Comparison of ENCODE assay signal across 21 cellular contexts in genomic region chr1:41939194-41939593, GRCh38. TPM values are rescaled to one million over a fixed set of nuclear protein-coding genes. Genes with fewer than 3 reads are reported as not detected.
DNase-seq lines count a peak whose midpoint lies in the region; ATAC-seq, FAIRE-seq and TF ChIP-seq lines count a peak whose summit lies in the region.
"Had no signal": no experiment of that assay in that cellular context is flagged by ENCODE, and none has a peak within 500 bp of the region (broad histone marks: within the 10 kb centered on the region; RNA-seq: fewer than 3 reads in every experiment).

No MANE protein-coding gene starts in this region.

- H3K27me3 Mint-ChIP-seq in GM23338 (ENCODE audit: insufficient read depth, low read depth, poor library complexity) (peaks cover 2% of the 10 kb centered on the region), mesothelial cell of epicardium (ENCODE audit: low read depth) (peaks cover 5% of the 10 kb centered on the region), CD14-positive monocyte (ENCODE audit: low read depth in 3 of 3) (peaks cover 0 to 1% (median 0%) of the 10 kb centered on the region in 3 donors)

- RAD21 ChIA-PET in GM12878 (lab: Charles Lee; ENCODE audit: unreplicated experiment) = interaction anchor here (2.1 kb wide), 1 partner anchor 11 kb away, joined by 6 read pairs; no protein-coding TSS in a partner anchor

- peaks cover 12% of the 10 kb centered on the region for H3K9me3 Mint-ChIP-seq in GM23338
- H3K9me3 Mint-ChIP-seq in mesothelial cell of epicardium = peaks cover 19% of the 10 kb centered on the region
- H3K9me3 Mint-ChIP-seq in CD14-positive monocyte = peaks cover 2 to 11% (median 4%) of the 10 kb centered on the region in 7 donors

- H3K9me2 ChIP-seq in GM23338 (ENCODE audit: insufficient read depth) = peaks cover 5% of the 10 kb centered on the region

- TF ChIP-seq CTCF in GM23338 (conservative IDR thresholded peaks at IDR 0.05; ENCODE audit: low read depth in 2 of 2) = no peak
- no peak for TF ChIP-seq CTCF in GM12878 (IDR thresholded peaks at IDR 0.05 in 2 of 3, conservative IDR thresholded peaks at IDR 0.05 in 1 of 3; ENCODE audit: control insufficient read depth in 2 of 3, extremely low read depth in 1 of 3, insufficient read depth in 1 of 3, low read depth in 3 of 3, low read length in 3 of 3)
- TF ChIP-seq CTCF in liver (IDR thresholded peaks at IDR 0.05; ENCODE audit: low read depth, low read length, missing input control) = no peak
- no peak for TF ChIP-seq CTCF in mesothelial cell of epicardium (IDR thresholded peaks at IDR 0.05; ENCODE audit: unreplicated experiment)
- no peak for TF ChIP-seq CTCF in CD14-positive monocyte (IDR thresholded peaks at IDR 0.05)

- ATAC-seq in GM23338 (no peak), GM12878 (no peak), HG02759 (IDR thresholded peaks at IDR 0.05; ENCODE audit: unreplicated experiment) (no peak)

- H3K79me2 ChIP-seq in GM23338 (replicated peaks; ENCODE audit: insufficient read depth) = no peaks in the 10 kb centered on the region
- H3K79me2 ChIP-seq in GM12878 (ENCODE audit: control insufficient read depth, insufficient read depth, low read length) = no peaks in the 10 kb centered on the region

- SMC1A ChIA-PET in GM12878 (lab: Charles Lee; ENCODE audit: uncharacterized antibody, unreplicated experiment) = interaction anchor here (0.9 to 1.4 kb wide), 2 partner anchors 13 to 137 kb away, joined by 3 read pairs; no protein-coding TSS in a partner anchor

- WGBS in GM12878 (ENCODE audit: insufficient coverage, insufficient replicate concordance, low lambda C conversion rate, missing lambda C conversion rate) = 49% methylated on average over 5 of the region's 5 CpGs
- 89% methylated on average over 5 of the region's 5 CpGs for WGBS in liver

- intact Hi-C loops in GM12878 (cut with micrococcal nuclease; ENCODE audit: unreplicated experiment) = no loop called here
- intact Hi-C loops in CD14-positive monocyte (cut with micrococcal nuclease) = no loop called here

- no TSS peak for BruUV-seq in GM12878 (replicated peaks; lab: Mats Ljungman, UMichigan)

- H3K9ac ChIP-seq in GM12878 (ENCODE audit: control insufficient read depth, insufficient read depth, low read length) (no peak overlapping the region), liver (ENCODE audit: low read depth in 1 of 2, low read length in 2 of 2) (no peak overlapping the region)

- H3K27ac ChIP-seq in GM23338 (ENCODE audit: low read depth) = no peak overlapping the region
- no peak overlapping the region for H3K27ac ChIP-seq in GM12878 (ENCODE audit: control insufficient read depth, insufficient read depth)
- H3K27ac ChIP-seq in liver (ENCODE audit: low read depth in 1 of 2, low read length in 2 of 2) = no peak overlapping the region
- H3K27ac ChIP-seq: Peyer's patch had no signal

- no peak overlapping the region for H3K27ac Mint-ChIP-seq in GM23338
- H3K27ac Mint-ChIP-seq in mesothelial cell of epicardium = no peak overlapping the region
- no peak overlapping the region for H3K27ac Mint-ChIP-seq in CD14-positive monocyte
- H3K27ac Mint-ChIP-seq: CD4-positive, CD25-positive, alpha-beta regulatory T cell had no signal

- DNase-seq in GM23338 (ENCODE audit: low spot score) = peak; percentile 51
- DNase-seq in GM12878 (ENCODE audit: low read depth, low spot score) = no peak
- DNase-seq in mesothelial cell of epicardium (ENCODE audit: low spot score in 2 of 2, unreplicated experiment in 2 of 2) = no peak
- no peak for DNase-seq in CD14-positive monocyte (ENCODE audit: low spot score)
- DNase-seq: BE2C; CD4-positive, CD25-positive, alpha-beta regulatory T cell; DMS79 treated with DMSO at 0.1 percent for 48 hours; HCEC 1CT; MM.1S; NCI-H1092 treated with DMSO at 0.1 percent for 48 hours; NCI-H1436 treated with DMSO at 0.1 percent for 48 hours; NCI-H2029; NCI-H345; NCI-H524; NCI-H774; NK-92 treated with Interleukin-12 subunit alpha and Interleukin-12 subunit beta, amount 100 ng/mL, for 24 hours; Peyer's patch; T-helper 1 cell had no signal

- H3K4me1 Mint-ChIP-seq in GM23338 (peaks cover 6% of the 10 kb centered on the region; the same call in 2 of the 3 replicates), mesothelial cell of epicardium (no peaks in the 10 kb centered on the region), CD14-positive monocyte (peaks cover 12% of the 10 kb centered on the region)

- H3K9me3 ChIP-seq in GM12878 (replicated peaks; ENCODE audit: control insufficient read depth, insufficient read depth, low read length) (no peaks in the 10 kb centered on the region; the same call in 1 of the 3 replicates), liver (ENCODE audit: control insufficient read depth in 4 of 4, low read length in 3 of 4) (no peaks in the 10 kb centered on the region)
- H3K9me3 ChIP-seq: BE2C, Peyer's patch had no signal

- FAIRE-seq in GM12878 (lab: Jason Lieb, UNC) = no peak

- no peak for TF ChIP-seq POLR2A in GM12878 (IDR thresholded peaks at IDR 0.05; ENCODE audit: low read depth, low read length)

- H3K36me3 ChIP-seq in GM23338 (ENCODE audit: insufficient read depth) (0 out of 2 replicates have a peak, but pooled peaks cover 2% of the 10 kb centered on the region), GM12878 (ENCODE audit: control insufficient read depth in 2 of 2, insufficient read depth in 2 of 2, low read length in 1 of 2) (no peaks in the 10 kb centered on the region), liver (ENCODE audit: control insufficient read depth in 4 of 4, insufficient read depth in 3 of 4, low read depth in 1 of 4, low read length in 3 of 4) (no peaks in the 10 kb centered on the region)
- H3K36me3 ChIP-seq: BE2C, Peyer's patch had no signal

- CTCF ChIA-PET in GM12878 (lab: Yijun Ruan, JAX) = interaction anchor here (0.8 to 1.1 kb wide), 2 partner anchors 27 to 127 kb away, joined by 3 to 4 read pairs; no protein-coding TSS in a partner anchor

- no peaks in the 10 kb centered on the region for H3F3A ChIP-seq in GM23338 (replicated peaks; ENCODE audit: low read depth)

- no peaks in the 10 kb centered on the region for H4K20me1 ChIP-seq in GM23338 (replicated peaks; ENCODE audit: insufficient read depth)
- H4K20me1 ChIP-seq in GM12878 (ENCODE audit: control insufficient read depth, insufficient read depth) = no peaks in the 10 kb centered on the region

- H3K27me3 ChIP-seq in GM23338 (ENCODE audit: insufficient read depth) (no peaks in the 10 kb centered on the region), GM12878 (replicated peaks in 1 of 2; ENCODE audit: control insufficient read depth in 2 of 2, insufficient read depth in 2 of 2, low read length in 1 of 2) (no peaks in the 10 kb centered on the region), liver (ENCODE audit: control insufficient read depth in 4 of 4, insufficient read depth in 4 of 4, low read length in 3 of 4) (no peaks in the 10 kb centered on the region)
- H3K27me3 ChIP-seq: BE2C, Peyer's patch had no signal

- no peak overlapping the region for H2AFZ ChIP-seq in GM23338
- H2AFZ ChIP-seq in GM12878 (ENCODE audit: control insufficient read depth, low read depth, low read length) = no peak overlapping the region

- POLR2A ChIA-PET in GM12878 (lab: Charles Lee) = no interaction called here

- TF ChIP-seq RAD21 in GM12878 (IDR thresholded peaks at IDR 0.05; ENCODE audit: insufficient read depth, low read depth, low read length) (no peak), liver (IDR thresholded peaks at IDR 0.05) (no peak)

- H3K4me1 ChIP-seq in GM23338 (ENCODE audit: insufficient read depth) (no peaks in the 10 kb centered on the region), GM12878 (ENCODE audit: control insufficient read depth, insufficient read depth, low read length) (no peaks in the 10 kb centered on the region), liver (ENCODE audit: control insufficient read depth in 4 of 4, insufficient read depth in 4 of 4, low read length in 3 of 4) (peaks cover 0 to 3% (median 0%) of the 10 kb centered on the region in 4 donors)
- H3K4me1 ChIP-seq: BE2C, Peyer's patch had no signal

- H3K36me3 Mint-ChIP-seq in GM23338 (ENCODE audit: low read depth) (0 out of 3 replicates have a peak, but pooled peaks cover 2% of the 10 kb centered on the region), mesothelial cell of epicardium (no peaks in the 10 kb centered on the region), CD14-positive monocyte (no peaks in the 10 kb centered on the region)

- no peak for TF ChIP-seq EP300 in GM12878 (IDR thresholded peaks at IDR 0.05; ENCODE audit: borderline replicate concordance in 1 of 2, control insufficient read depth in 1 of 2, low read depth in 2 of 2, low read length in 2 of 2)

- H3K4me3 ChIP-seq in GM23338 (no peak overlapping the region), GM12878 (no peak overlapping the region), liver (ENCODE audit: low read depth in 1 of 3, low read length in 3 of 3) (no peak overlapping the region)
- H3K4me3 ChIP-seq: Peyer's patch had no signal

- in situ Hi-C loops in GM12878 (cut with MboI) = no loop called here

- H3K4me3 Mint-ChIP-seq in GM23338 (no peak overlapping the region), mesothelial cell of epicardium (no peak overlapping the region), CD14-positive monocyte (no peak overlapping the region)
- H3K4me3 Mint-ChIP-seq: CD4-positive, CD25-positive, alpha-beta regulatory T cell had no signal

- H3K4me2 ChIP-seq in GM23338 (no peak overlapping the region), GM12878 (ENCODE audit: control insufficient read depth, insufficient read depth) (no peak overlapping the region)

RNA-seq across cellular contexts. Expression of gene HIVEP3, which starts 20.5 kb away (rescaled TPM):
- total RNA-seq in GM23338 (2014; rRNA removed; shearing (Covaris generic)) = 0.14 and 0.39 TPM in 2 replicates
- polyA plus RNA-seq in GM23338 (2016; fragmentation: Nextera tagmentation; extraction: Ambion mirVana) (0.24 and 0.30 TPM in 2 replicates), GM12878 (2011; rRNA removed) (3.5 and 4.3 TPM in 2 replicates), GM12878 (2014; fragmentation: Illumina TruSeq; extraction: Trizol) (7.4 and 8.6 TPM in 2 replicates), GM12878 (2014; fragmentation: Nextera tagmentation; extraction: Ambion mirVana) (1 to 10 TPM; 1.8 to 2.2 TPM), GM12878 (2014; rRNA removed) (6.0 and 7.7 TPM in 2 replicates), GM12878 (2016; fragmentation: Nextera tagmentation; extraction: Ambion mirVana) (1 to 10 TPM; 3.0 to 4.3 TPM), liver (1 to 10 TPM; 1.4 to 1.5 TPM), CD14-positive monocyte (1 to 10 TPM; 1.2 to 1.8 TPM)
- 22.4 TPM for polyA plus RNA-seq in PFSK-1 (2012; ENCODE audit: insufficient read length, low read depth)
- total RNA-seq in GM12878 (2013; cell fraction: nucleolus; rRNA removed) = 42.5 and 46.4 TPM in 2 replicates
- total RNA-seq in GM12878 (2014; rRNA removed) (2.8 and 2.9 TPM in 2 replicates), GM12878 (2014; rRNA removed; fragmentation: Illumina TruSeq; extraction: Trizol) (3.4 and 3.5 TPM in 2 replicates), GM12878 (2021) (13.6 and 13.8 TPM in 2 replicates), liver (1 to 10 TPM in 1 of 2 donors, under 1 TPM in 1; 0.93 to 1.6 TPM), mesothelial cell of epicardium (8.5 to 9.0 TPM (median 8.9 TPM) in 3 replicates)
- polyA plus RNA-seq in GM12878 (2011; ENCODE audit: low read depth) = 1.8 TPM
- polyA plus RNA-seq in GM12878 (2011; cell fraction: cytosol; rRNA removed) = 5.4 and 6.8 TPM in 2 replicates
- polyA plus RNA-seq in GM12878 (2011; cell fraction: nucleus; rRNA removed) = 7.7 and 9.8 TPM in 2 replicates
- polyA plus RNA-seq in GM12878 (2012) = 4.9 and 5.2 TPM in 2 replicates
- 11.4 and 11.5 TPM in 2 replicates for polyA minus RNA-seq in GM12878 (2011; rRNA and poly(A)+ RNA removed)
- 5.5 and 5.6 TPM in 2 replicates for polyA minus RNA-seq in GM12878 (2011; cell fraction: cytosol; rRNA and poly(A)+ RNA removed)
- 6.0 and 17.6 TPM in 2 replicates for polyA minus RNA-seq in GM12878 (2011; cell fraction: nucleus; rRNA and poly(A)+ RNA removed)
